ENCODE assay signal across 16 cellular contexts in the genomic region with DNA sequence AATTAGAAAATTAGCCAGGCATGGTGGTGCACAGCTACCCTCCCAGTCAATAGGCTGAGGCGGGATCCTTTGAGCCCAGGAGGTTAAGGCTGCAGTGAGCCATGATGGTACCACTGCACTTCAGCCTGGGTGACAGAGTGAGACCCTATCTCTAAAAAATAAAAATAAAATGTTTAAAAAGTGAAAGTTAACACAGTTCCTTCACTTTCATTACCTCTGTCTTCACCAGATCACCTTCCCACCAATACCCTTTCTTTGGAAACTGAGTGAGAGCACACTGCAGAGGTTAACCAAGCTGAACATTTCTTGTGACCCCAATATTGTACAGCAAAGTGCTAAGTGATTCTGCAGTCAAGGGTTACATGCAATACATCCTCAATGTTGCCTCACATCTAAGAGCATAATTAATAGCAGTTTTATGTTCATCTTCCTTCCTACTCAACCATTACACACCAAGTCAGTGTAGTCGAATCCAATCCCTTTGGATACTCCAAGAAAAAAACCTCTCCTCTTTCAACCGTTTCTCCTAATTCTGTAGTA. TPM values are rescaled to one million over a fixed set of nuclear protein-coding genes. Genes with fewer than 3 reads are reported as not detected.
DNase-seq lines count a peak whose midpoint lies in the region; ATAC-seq, FAIRE-seq and TF ChIP-seq lines count a peak whose summit lies in the region.
"Had no signal": no experiment of that assay in that cellular context is flagged by ENCODE, and none has a peak within 500 bp of the region (broad histone marks: within the 10 kb centered on the region; RNA-seq: fewer than 3 reads in every experiment).

No MANE protein-coding gene starts in this region.

- H3K56ac ChIP-seq in H1 (replicated peaks; ENCODE audit: insufficient read length, low read depth, low read length) = no peak overlapping the region

- H3K79me2 ChIP-seq in H1 (ENCODE audit: control insufficient read depth in 1 of 2, insufficient read depth in 2 of 2, low read length in 2 of 2) = no peaks in the 10 kb centered on the region

- no peak for TF ChIP-seq CTCF in CD14-positive monocyte (IDR thresholded peaks at IDR 0.05)
- no peak for TF ChIP-seq CTCF in H1 (IDR thresholded peaks at IDR 0.05; ENCODE audit: control extremely low read depth in 1 of 3, insufficient read depth in 1 of 3, low read depth in 1 of 3, low read length in 3 of 3)
- TF ChIP-seq CTCF in neural crest cell (conservative IDR thresholded peaks at IDR 0.05) = no peak
- TF ChIP-seq CTCF in prostate gland (IDR thresholded peaks at IDR 0.05) = no peak

- no peak overlapping the region for H4K8ac ChIP-seq in H1 (ENCODE audit: extremely low read depth, insufficient read depth, low read length)

- no peak overlapping the region for H2BK120ac ChIP-seq in H1 (replicated peaks; ENCODE audit: low read depth, low read length)

- H4K91ac ChIP-seq in H1 (replicated peaks; ENCODE audit: insufficient read length, low read length) = no peak overlapping the region

- H4K5ac ChIP-seq in H1 (ENCODE audit: insufficient read length, low read depth, low read length) = no peak overlapping the region

- H3K79me1 ChIP-seq in H1 (ENCODE audit: low read depth, low read length) = no peaks in the 10 kb centered on the region

- H3K4me2 ChIP-seq in H1 (ENCODE audit: insufficient read depth in 1 of 2, low read depth in 2 of 2, low read length in 2 of 2) = peak overlapping the region; percentile 63 to 86; a peak in 2 of 4 replicates

- intact Hi-C loops in CD14-positive monocyte (cut with micrococcal nuclease) = loop anchor here in 1 of 2 donors (5.0 to 10.0 kb wide), 2 partner anchors 1118 to 1176 kb away; a partner anchor contains a TSS
- intact Hi-C loops in prostate gland (cut with DNase I) = loop anchor here (10.0 kb wide), 1 partner anchor 1118 kb away; a partner anchor contains a TSS

- H3K36me3 Mint-ChIP-seq in CD14-positive monocyte (peaks cover 0 to 5% of the 10 kb centered on the region in 2 donors), neural crest cell (ENCODE audit: low read depth) (peaks cover 2% of the 10 kb centered on the region)
- H3K36me3 Mint-ChIP-seq: CD4-positive, alpha-beta memory T cell had no signal

- H3K4me3 ChIP-seq in HUES64 (ENCODE audit: low read length) (peak overlapping the region; percentile 74; the same call in 1 of the 2 replicates), H1 (ENCODE audit: extremely low read depth in 1 of 4, insufficient read depth in 2 of 4, low read depth in 3 of 4, low read length in 4 of 4) (peak overlapping the region in 1 of 4 experiments; percentile 78; a peak in 2 of 8 replicates), prostate gland (no peak overlapping the region)

- H3K4ac ChIP-seq in H1 (replicated peaks; ENCODE audit: insufficient read length, low read depth, low read length) = no peak overlapping the region

- peaks cover 0 to 3% (median 0%) of the 10 kb centered on the region in 7 donors for H3K9me3 Mint-ChIP-seq in CD14-positive monocyte
- no peaks in the 10 kb centered on the region for H3K9me3 Mint-ChIP-seq in neural crest cell

- H3K4me1 Mint-ChIP-seq in CD14-positive monocyte = peaks cover 25% of the 10 kb centered on the region
- peaks cover 11% of the 10 kb centered on the region for H3K4me1 Mint-ChIP-seq in neural crest cell

- H3K27ac ChIP-seq in HUES64 (ENCODE audit: low read depth, low read length) = no peak overlapping the region
- H3K27ac ChIP-seq in H1 (ENCODE audit: low read depth, low read length) = no peak overlapping the region
- no peak overlapping the region for H3K27ac ChIP-seq in prostate gland

- no peak overlapping the region for H2AK5ac ChIP-seq in H1 (ENCODE audit: low read depth, low read length)

- H3K9ac ChIP-seq in HUES64 (ENCODE audit: low read depth, low read length) = no peak overlapping the region
- H3K9ac ChIP-seq in H1 (replicated peaks in 1 of 4; ENCODE audit: extremely low read depth in 1 of 4, low read depth in 3 of 4, low read length in 3 of 4) = no peak overlapping the region

- no peak for TF ChIP-seq POLR2A in H1 (IDR thresholded peaks at IDR 0.05; ENCODE audit: control extremely low read depth in 1 of 2, low read depth in 2 of 2, low read length in 2 of 2)
- TF ChIP-seq POLR2A in prostate gland (IDR thresholded peaks at IDR 0.05) = no peak

- no peak overlapping the region for H2BK5ac ChIP-seq in H1 (ENCODE audit: low read depth, low read length)

- H2BK12ac ChIP-seq in H1 (ENCODE audit: low read depth, low read length) = no peak overlapping the region

- POLR2A ChIA-PET in H1 (lab: Charles Lee; ENCODE audit: partially characterized antibody) = no interaction called here

- H3K4me1 ChIP-seq in HUES64 (ENCODE audit: insufficient read depth, low read length) (peaks cover 5% of the 10 kb centered on the region; the same call in 1 of the 2 replicates), H1 (replicated peaks in 1 of 4; ENCODE audit: control insufficient read depth in 3 of 4, insufficient read depth in 4 of 4, low read length in 3 of 4) (peaks cover 0 to 2% (median under 1%) of the 10 kb centered on the region in 4 experiments; a peak in 2 of 7 replicates), prostate gland (replicated peaks) (no peaks in the 10 kb centered on the region)

- H3K36me3 ChIP-seq in HUES64 (ENCODE audit: insufficient read depth, low read length) (no peaks in the 10 kb centered on the region), H1 (ENCODE audit: control insufficient read depth in 2 of 4, insufficient read depth in 4 of 4, low read length in 3 of 4) (no peaks in the 10 kb centered on the region), prostate gland (no peaks in the 10 kb centered on the region)

- no peaks in the 10 kb centered on the region for H4K20me1 ChIP-seq in H1 (replicated peaks in 1 of 2; ENCODE audit: control insufficient read depth in 1 of 2, insufficient read depth in 2 of 2, low read length in 2 of 2)

- H3K4me3 Mint-ChIP-seq in CD14-positive monocyte (peak overlapping the region; percentile 83 to 91), neural crest cell (peak overlapping the region; percentile 78)

- DNase-seq in CD14-positive monocyte (ENCODE audit: low spot score) (no peak), H1 (ENCODE audit: low read depth in 1 of 2, low spot score in 2 of 2) (no peak), neural crest cell (ENCODE audit: low read depth, low spot score) (no peak), prostate gland (ENCODE audit: low spot score) (no peak), urothelium cell line (ENCODE audit: low spot score) (no peak)
- DNase-seq: activated effector memory CD4-positive, alpha-beta T cell treated with Interleukin-2 at 50 U/mL for 16 hours; CD4-positive, alpha-beta memory T cell; central memory CD4-positive, alpha-beta T cell; GDM1; H9; NCI-H345; stimulated activated CD4-positive, alpha-beta T cell treated with anti-CD3 and anti-CD28 coated beads, Interleukin-2, amount 100 ng/mL, for 24 hours had no signal

- H3K18ac ChIP-seq in H1 (ENCODE audit: extremely low read depth, low read length) = no peak overlapping the region

- FAIRE-seq in H1 (lab: Jason Lieb, UNC) = no peak
- no peak for FAIRE-seq in urothelium cell line (lab: Jason Lieb, UNC)

- H2BK20ac ChIP-seq in H1 (ENCODE audit: low read length) = no peak overlapping the region

- no peak for TF ChIP-seq RAD21 in H1 (IDR thresholded peaks at IDR 0.05 in 1 of 2, conservative IDR thresholded peaks at IDR 0.05 in 1 of 2; ENCODE audit: low read depth in 2 of 2, low read length in 2 of 2)

- H2AFZ ChIP-seq in H1 (ENCODE audit: low read length) = no peak overlapping the region

- ATAC-seq in HG02973 (IDR thresholded peaks at IDR 0.05; ENCODE audit: unreplicated experiment) (no peak), GM21576 (IDR thresholded peaks at IDR 0.05; ENCODE audit: unreplicated experiment) (no peak)
- ATAC-seq: activated CD4-positive, CD25-positive, alpha-beta regulatory T cell treated with anti-CD3 and anti-CD28 coated beads, Interleukin-2, amount 50 U/mL, for 24 hours had no signal

- WGBS in HUES64 = 93% methylated on average over 2 of the region's 3 CpGs
- 88% methylated on average over 3 of the region's 3 CpGs; no CpG with 5 or more reads in 1 of the 2 experiments for WGBS in H1 (ENCODE audit: extremely low coverage in 1 of 2, insufficient coverage in 1 of 2, insufficient read length in 1 of 2, insufficient replicate concordance in 2 of 2, low coverage in 1 of 2, low lambda C conversion rate in 2 of 2, missing lambda C conversion rate in 1 of 2), 2 experiments
- 86% methylated on average over 3 of the region's 3 CpGs for WGBS in prostate gland

- CTCF ChIA-PET in H1 (lab: Charles Lee; ENCODE audit: partially characterized antibody) = interaction anchor here (0.6 to 1.5 kb wide), 3 partner anchors 70 to 473 kb away, joined by 3 to 5 read pairs (median 3); no protein-coding TSS in a partner anchor

- H2BK15ac ChIP-seq in H1 (ENCODE audit: low read length) = no peak overlapping the region

- peaks cover 14 to 22% (median 19%) of the 10 kb centered on the region in 3 donors for H3K27me3 Mint-ChIP-seq in CD14-positive monocyte (ENCODE audit: low read depth in 3 of 3)
- peaks cover 74% of the 10 kb centered on the region for H3K27me3 Mint-ChIP-seq in neural crest cell (ENCODE audit: low read depth)

- H3K23me2 ChIP-seq in H1 (ENCODE audit: low read depth, low read length) = peaks cover 9% of the 10 kb centered on the region; the same call in 1 of the 2 replicates

- H3K23ac ChIP-seq in H1 (ENCODE audit: insufficient read length) = no peak overlapping the region

- H3K14ac ChIP-seq in H1 (ENCODE audit: insufficient read length) = no peak overlapping the region

- no peaks in the 10 kb centered on the region for H3K9me3 ChIP-seq in HUES64 (ENCODE audit: insufficient read depth, low read depth, low read length)
- H3K9me3 ChIP-seq in H1 (ENCODE audit: insufficient read depth in 2 of 2, low read depth in 1 of 2, low read length in 1 of 2) = no peaks in the 10 kb centered on the region
- H3K9me3 ChIP-seq in prostate gland = no peaks in the 10 kb centered on the region

- H3K27me3 ChIP-seq in HUES64 (ENCODE audit: insufficient read depth, low read length) = peaks cover 42% of the 10 kb centered on the region
- peaks cover 0 to 19% (median 13%) of the 10 kb centered on the region in 4 experiments; a peak in 5 of 7 replicates for H3K27me3 ChIP-seq in H1 (replicated peaks in 1 of 4; ENCODE audit: control insufficient read depth in 3 of 4, extremely low read depth in 1 of 4, insufficient read depth in 3 of 4, low read length in 3 of 4)
- no peaks in the 10 kb centered on the region for H3K27me3 ChIP-seq in prostate gland (replicated peaks; ENCODE audit: insufficient read depth)

- no peak for TF ChIP-seq EP300 in H1 (IDR thresholded peaks at IDR 0.05; ENCODE audit: borderline replicate concordance in 1 of 2, low read depth in 2 of 2, low read length in 2 of 2)

- H3K27ac Mint-ChIP-seq in CD14-positive monocyte (peak overlapping the region in 1 of 7 donors; percentile 66), neural crest cell (ENCODE audit: unreplicated experiment) (no peak overlapping the region)
- H3K27ac Mint-ChIP-seq: H9 had no signal

RNA-seq across cellular contexts. Expression of a gene that starts 1.7 kb away (rescaled TPM):
- polyA plus RNA-seq in CD14-positive monocyte (under 1 TPM; 0.55 to 0.72 TPM), H1 (2011; rRNA removed) (0.67 and 1.0 TPM in 2 replicates)
- 0.35 TPM for polyA plus RNA-seq in HUES64 (2013, experiment 1 of 2)
- 0.51 TPM for polyA plus RNA-seq in HUES64 (2013, experiment 2 of 2)
- 2.1 and 2.4 TPM in 2 replicates for total RNA-seq in H1 (2021; fragmentation: NEBNext Ultra II Directional; extraction: Animal tissue kit (Norgen Biotek cat#: 25700))
- polyA plus RNA-seq in H1 (2011; cell fraction: cytosol; rRNA removed) = 0.84 TPM
- polyA plus RNA-seq in H1 (2011; cell fraction: nucleus; rRNA removed) = 1.7 TPM
- 1.1 to 2.1 TPM (median 1.4 TPM) in 4 replicates for polyA plus RNA-seq in H1 (2012, experiment 1 of 2)
- 0.13 TPM for polyA plus RNA-seq in H1 (2012, experiment 2 of 2)
- polyA plus RNA-seq in H1 (2013, experiment 1 of 2) = 0.59 TPM
- polyA plus RNA-seq in H1 (2013, experiment 2 of 2) = 0.53 TPM
- polyA minus RNA-seq in H1 (2011; rRNA and poly(A)+ RNA removed) = 1.6 and 5.5 TPM in 2 replicates
- polyA minus RNA-seq in H1 (2011; cell fraction: cytosol; rRNA and poly(A)+ RNA removed) = 0.29 TPM
- 9.4 TPM for polyA minus RNA-seq in H1 (2011; cell fraction: nucleus; rRNA and poly(A)+ RNA removed)
- total RNA-seq in neural crest cell (0.50 and 0.65 TPM in 2 replicates), prostate gland (10 to 100 TPM in 1 of 2 donors, 1 to 10 TPM in 1; 3.5 to 20.5 TPM)
- polyA plus RNA-seq: CD4-positive, alpha-beta memory T cell had no signal
